Comparison of ENCODE assay signal across 22 cellular contexts in the genomic region with DNA sequence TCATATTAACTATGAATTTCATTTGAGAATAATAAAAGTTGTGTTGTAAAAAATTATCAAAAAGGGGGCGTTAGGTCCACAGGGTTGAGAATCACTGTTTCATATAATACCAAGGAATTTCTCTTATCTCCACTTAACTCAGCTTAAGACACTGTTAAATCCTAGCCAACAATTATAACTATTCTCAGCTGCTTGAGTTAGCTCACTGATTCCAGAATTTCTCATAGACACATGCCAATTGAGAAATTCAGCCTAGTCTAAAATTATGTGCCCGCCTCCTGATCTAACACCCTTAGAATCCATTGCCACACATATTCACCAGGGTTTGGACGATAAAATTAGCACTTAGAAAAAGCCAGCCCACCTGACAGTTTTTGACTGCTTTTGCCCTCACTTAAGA. TPM values are rescaled to one million over a fixed set of nuclear protein-coding genes. Genes with fewer than 3 reads are reported as not detected.
"Had no signal": no experiment of that assay in that cellular context is flagged by ENCODE, and none has a peak within 500 bp of the region (broad histone marks: within the 10 kb centered on the region; RNA-seq: fewer than 3 reads in every experiment).

No MANE protein-coding gene starts in this region.

- H3K27me3 ChIP-seq: adrenal gland, gastrocnemius medialis, heart left ventricle, left lung, neural progenitor cell, tibial nerve had no signal

- H2AFZ ChIP-seq: neural progenitor cell had no signal

- H3K9ac ChIP-seq: neural progenitor cell had no signal

- FAIRE-seq: kidney, urothelium cell line had no signal

- H3K9me3 ChIP-seq: adrenal gland, gastrocnemius medialis, heart left ventricle, left lung, mucosa of descending colon, psoas muscle, tibial nerve had no signal

- ATAC-seq: activated naive CD4-positive, alpha-beta T cell treated with anti-CD3 and anti-CD28 coated beads, Interleukin-2, amount 50 U/mL, for 72 hours; left lung; mucosa of descending colon; naive thymus-derived CD4-positive, alpha-beta T cell; stimulated activated naive CD8-positive, alpha-beta T cell treated with anti-CD3 and anti-CD28 coated beads, Interleukin-15, Interleukin-2, amounts not matched to agents 100 U/mL and 50 U/mL, for 24 hours had no signal

- H3K27ac ChIP-seq: adrenal gland, gastrocnemius medialis, left lung, neural progenitor cell, psoas muscle, tibial nerve, WERI-Rb-1 had no signal

- H3K4me1 ChIP-seq: adrenal gland, neural progenitor cell had no signal

- H3K36me3 ChIP-seq: adrenal gland, gastrocnemius medialis, heart left ventricle, left lung, neural progenitor cell, tibial nerve, WERI-Rb-1 had no signal

- H3K4me3 ChIP-seq: adrenal gland, gastrocnemius medialis, heart left ventricle, left lung, mucosa of descending colon, neural progenitor cell, psoas muscle, tibial nerve had no signal

- DNase-seq: activated CD4-positive, alpha-beta T cell treated with anti-CD3 and anti-CD28 coated beads for 1 hour; activated gamma-delta T cell treated with Interleukin-2 at 50 U/mL for 16 hours; adrenal gland; gastrocnemius medialis; heart left ventricle; kidney; left lung; mucosa of descending colon; naive thymus-derived CD4-positive, alpha-beta T cell; psoas muscle; stimulated activated CD4-positive, alpha-beta T cell treated with anti-CD3 and anti-CD28 coated beads, Interleukin-12 subunit alpha, Interleukin-12 subunit beta, amount 100 ng/mL, for 4 hours; stimulated activated CD4-positive, alpha-beta T cell treated with anti-CD3 and anti-CD28 coated beads, Interleukin-2, amount 100 ng/mL, for 24 hours; stimulated activated naive CD8-positive, alpha-beta T cell treated with anti-CD3 and anti-CD28 coated beads, Interleukin-15, Interleukin-2, amounts not matched to agents 100 U/mL and 50 U/mL, for 24 hours; T-helper 2 cell; WERI-Rb-1 had no signal

- H3K4me2 ChIP-seq: neural progenitor cell had no signal

RNA-seq across cellular contexts. Expression of a gene that starts 22.7 kb away (rescaled TPM):
- total RNA-seq: activated naive CD4-positive, alpha-beta T cell treated with anti-CD3 and anti-CD28 coated beads, Interleukin-2, amount 50 U/mL, for 72 hours had no signal
- polyA plus RNA-seq: naive thymus-derived CD4-positive, alpha-beta T cell had no signal

RNA-seq across cellular contexts. Expression of a gene that starts 47.6 kb away (rescaled TPM):
- total RNA-seq: activated CD8-positive, alpha-beta memory T cell treated with anti-CD3 and anti-CD28 coated beads for 36 hours; activated naive CD4-positive, alpha-beta T cell treated with anti-CD3 and anti-CD28 coated beads, Interleukin-2, amount 50 U/mL, for 72 hours; adrenal gland; chondrocyte; gastrocnemius medialis; kidney; left lung; mucosa of descending colon; naive thymus-derived CD4-positive, alpha-beta T cell; osteocyte; psoas muscle had no signal
- polyA plus RNA-seq: adrenal gland; heart left ventricle; naive thymus-derived CD4-positive, alpha-beta T cell; psoas muscle had no signal
